21 cellular contexts compared by ENCODE assay signal in genomic region chr4:54660591-54660990, GRCh38. TPM values are rescaled to one million over a fixed set of nuclear protein-coding genes. Genes with fewer than 3 reads are reported as not detected.
DNase-seq lines count a peak whose midpoint lies in the region; ATAC-seq, FAIRE-seq and TF ChIP-seq lines count a peak whose summit lies in the region.
"Had no signal": no experiment of that assay in that cellular context is flagged by ENCODE, and none has a peak within 500 bp of the region (broad histone marks: within the 10 kb centered on the region; RNA-seq: fewer than 3 reads in every experiment).

No MANE protein-coding gene starts in this region.

- H3K36me3 Mint-ChIP-seq in natural killer cell treated with Interleukin-12 subunit alpha and Interleukin-12 subunit beta and Interleukin-15 and Interleukin-18, amount 100 ng/mL, for 72 hours, result no peaks in the 10 kb centered on the region
- H3K36me3 Mint-ChIP-seq: memory B cell had no signal

- TF ChIP-seq CTCF in AG10803 (conservative IDR thresholded peaks at IDR 0.05; ENCODE audit: low read length) (no peak), brain microvascular endothelial cell (IDR thresholded peaks at IDR 0.05; ENCODE audit: low read depth, low read length, missing control alignments) (no peak)

- H3K4me3 ChIP-seq in AG10803 (ENCODE audit: low read length) (no peak overlapping the region), brain microvascular endothelial cell (ENCODE audit: low read depth, low read length) (no peak overlapping the region)
- H3K4me3 ChIP-seq: testis had no signal

- peak overlapping the region; percentile 57 for H3K4me3 Mint-ChIP-seq in natural killer cell treated with Interleukin-12 subunit alpha and Interleukin-12 subunit beta and Interleukin-15 and Interleukin-18, amount 100 ng/mL, for 72 hours
- H3K4me3 Mint-ChIP-seq: memory B cell had no signal

- H3K36me3 ChIP-seq in brain microvascular endothelial cell (replicated peaks), result no peaks in the 10 kb centered on the region
- H3K36me3 ChIP-seq: sigmoid colon had no signal

- peaks cover 37 to 46% of the 10 kb centered on the region in 2 donors for H3K27me3 Mint-ChIP-seq in natural killer cell treated with Interleukin-12 subunit alpha and Interleukin-12 subunit beta and Interleukin-15 and Interleukin-18, amount 100 ng/mL, for 72 hours

- in situ Hi-C loops in brain microvascular endothelial cell (cut with HindIII; ENCODE audit: low pct_ligation_motif_present, low sequenced_read_pairs), result no loop called here

- peak overlapping the region; percentile 99 for H3K27ac ChIP-seq in brain microvascular endothelial cell
- H3K27ac ChIP-seq: parathyroid adenoma, sigmoid colon, testis had no signal

- no peak for ATAC-seq in natural killer cell treated with Interleukin-12 subunit alpha and Interleukin-12 subunit beta and Interleukin-15 and Interleukin-18, amount 100 ng/mL, for 72 hours
- ATAC-seq in HG03469 (IDR thresholded peaks at IDR 0.05; ENCODE audit: unreplicated experiment), result no peak

- peaks cover 0 to 13% of the 10 kb centered on the region in 2 donors for H3K4me1 Mint-ChIP-seq in natural killer cell treated with Interleukin-12 subunit alpha and Interleukin-12 subunit beta and Interleukin-15 and Interleukin-18, amount 100 ng/mL, for 72 hours (ENCODE audit: low read depth in 2 of 2)

- no peak overlapping the region for H3K27ac Mint-ChIP-seq in natural killer cell treated with Interleukin-12 subunit alpha and Interleukin-12 subunit beta and Interleukin-15 and Interleukin-18, amount 100 ng/mL, for 72 hours
- H3K27ac Mint-ChIP-seq: activated CD4-positive, alpha-beta T cell treated with anti-CD3 and anti-CD28 coated beads, Interleukin-2, amount 10 ng/mL, durations not matched to agents 24 days and 14 days; memory B cell had no signal

- H3K27me3 ChIP-seq in brain microvascular endothelial cell (replicated peaks), result no peaks in the 10 kb centered on the region
- H3K27me3 ChIP-seq: testis had no signal

- H3K9me3 Mint-ChIP-seq in natural killer cell treated with Interleukin-12 subunit alpha and Interleukin-12 subunit beta and Interleukin-15 and Interleukin-18, amount 100 ng/mL, for 72 hours, result no peaks in the 10 kb centered on the region
- H3K9me3 Mint-ChIP-seq: activated CD4-positive, alpha-beta T cell treated with anti-CD3 and anti-CD28 coated beads, Interleukin-2, amount 10 ng/mL, durations not matched to agents 24 days and 14 days; memory B cell had no signal

- no peak for FAIRE-seq in frontal cortex (lab: Jason Lieb, UNC)

- peak; percentile 78 for DNase-seq in AG10803 (ENCODE audit: low read depth)
- DNase-seq in GM04503 (ENCODE audit: low read depth), result peak; percentile 71
- DNase-seq in brain microvascular endothelial cell, result no peak
- DNase-seq in natural killer cell treated with Interleukin-12 subunit alpha and Interleukin-12 subunit beta and Interleukin-15 and Interleukin-18, amount 100 ng/mL, for 72 hours (ENCODE audit: low spot score), result no peak
- no peak for DNase-seq in ureter (ENCODE audit: low spot score)
- no peak for DNase-seq in frontal cortex (ENCODE audit: low spot score in 2 of 2)
- DNase-seq: activated CD4-positive, alpha-beta T cell treated with anti-CD3 and anti-CD28 coated beads, Interleukin-2, amount 10 ng/mL, durations not matched to agents 24 days and 14 days; activated CD8-positive, alpha-beta memory T cell treated with anti-CD3 and anti-CD28 coated beads, Interleukin-2, amount 50 U/mL, for 4 hours; activated effector memory CD4-positive, alpha-beta T cell treated with Interleukin-2 at 50 U/mL for 16 hours; AML-193; COR-L47; DND-41; dorsolateral prefrontal cortex; NCI-H1417 treated with DMSO at 0.1 percent for 48 hours; NCI-H526 treated with DMSO at 0.1 percent for 48 hours; SHP77; sigmoid colon; testis had no signal

RNA-seq across cellular contexts. Expression of gene KIT, which starts 2.8 kb away (rescaled TPM):
- 1 to 10 TPM in 1 of 2 donors, under 1 TPM in 1; 0.78 to 2.1 TPM for total RNA-seq in natural killer cell treated with Interleukin-12 subunit alpha and Interleukin-12 subunit beta and Interleukin-15 and Interleukin-18, amount 100 ng/mL, for 72 hours
- 21.0 TPM for total RNA-seq in ureter
- total RNA-seq in frontal cortex, result 57.9 TPM

Comparison
In these comparisons a context has a peak if more than half of its experiments do, and no peak if none do; other contexts are left out.
1. DNase-seq: peak in AG10803 (single experiment) and GM04503 (single experiment); none in brain microvascular endothelial cell (single experiment), natural killer cell treated with Interleukin-12 subunit alpha and Interleukin-12 subunit beta and Interleukin-15 and Interleukin-18, amount 100 ng/mL, for 72 hours (single experiment), ureter (single experiment) and frontal cortex (0 of 2).